Comparison of ENCODE assay signal across 1 cellular context in genomic region chr17:55453836-55454557, GRCh38.
TF ChIP-seq lines count a peak whose summit lies in the region.

No MANE protein-coding gene starts in this region.

TF ChIP-seq in K562, 482 proteins besides CTCF, POLR2A, EP300 and RAD21 (continued from another document):
- peak; percentile 39; the same call in 1 of the 2 replicates for TF ChIP-seq HMBOX1 (IDR thresholded peaks at IDR 0.05)
- no peak for TF ChIP-seq U2AF1 (optimal IDR thresholded peaks at IDR 0.05; ENCODE audit: low read depth, low read length)
- TF ChIP-seq TRIM24 (IDR thresholded peaks at IDR 0.05), result 0 out of 4 replicates have a peak, but pooled peaks of 1 of the 2 experiments have one; percentile 23
- TF ChIP-seq WHSC1 (IDR thresholded peaks at IDR 0.05; ENCODE audit: low read length), result no peak
- no peak for TF ChIP-seq FOXJ3 (CRISPR knock-in tag; IDR thresholded peaks at IDR 0.05)
TF ChIP-seq in K562: peak in this region for 17.
